Comparison of ENCODE assay signal across 9 cellular contexts in the genomic region with DNA sequence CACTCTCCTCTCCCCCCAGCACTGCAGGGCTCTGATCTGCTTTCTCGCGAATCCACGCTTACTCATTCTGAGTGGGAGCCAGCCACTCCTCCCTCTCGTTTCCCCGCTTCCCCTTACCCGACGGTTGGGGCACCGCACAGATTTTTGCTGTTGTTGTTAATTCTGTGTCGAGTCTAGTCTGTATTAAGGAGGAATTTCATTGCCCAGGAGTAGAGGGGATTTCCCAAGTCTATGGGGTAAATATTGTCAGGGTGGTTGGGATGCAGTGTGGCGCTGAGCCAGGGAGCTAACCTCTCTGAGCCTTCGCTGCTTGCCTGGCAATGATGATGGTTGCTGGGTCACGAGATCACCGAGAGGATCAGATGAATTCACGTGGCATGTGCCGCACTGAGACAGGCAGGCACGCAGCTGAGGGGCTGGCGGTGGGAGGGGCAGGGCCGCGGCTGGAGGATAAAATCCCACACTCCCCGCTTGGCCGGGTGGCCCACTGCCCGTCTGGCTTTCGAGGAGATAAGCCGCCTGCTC. TPM values are rescaled to one million over a fixed set of nuclear protein-coding genes. Genes with fewer than 3 reads are reported as not detected.
DNase-seq lines count a peak whose midpoint lies in the region; ATAC-seq, FAIRE-seq and TF ChIP-seq lines count a peak whose summit lies in the region.
"Had no signal": no experiment of that assay in that cellular context is flagged by ENCODE, and none has a peak within 500 bp of the region (broad histone marks: within the 10 kb centered on the region; RNA-seq: fewer than 3 reads in every experiment).

No MANE protein-coding gene starts in this region.

- H3K36me3 ChIP-seq in bronchial epithelial cell (ENCODE audit: control insufficient read depth, insufficient read depth, low read length) (peaks cover 1% of the 10 kb centered on the region), transverse colon (no peaks in the 10 kb centered on the region)

- H3K9me3 Mint-ChIP-seq in activated naive CD4-positive, alpha-beta T cell treated with anti-CD3 and anti-CD28 coated beads for 36 hours, result no peaks in the 10 kb centered on the region
- H3K9me3 Mint-ChIP-seq in activated naive CD4-positive, alpha-beta T cell treated with anti-CD3 and anti-CD28 coated beads, Interleukin-2, amount 10 ng/mL, durations not matched to agents 7 days and 5 days, result no peaks in the 10 kb centered on the region
- H3K9me3 Mint-ChIP-seq in memory B cell, result no peaks in the 10 kb centered on the region

- H3K27me3 ChIP-seq in bronchial epithelial cell (ENCODE audit: control insufficient read depth, insufficient read depth, low read length) (no peaks in the 10 kb centered on the region), transverse colon (no peaks in the 10 kb centered on the region)

- H3K9me3 ChIP-seq in transverse colon, result no peaks in the 10 kb centered on the region

- peaks cover 45 to 78% (median 61%) of the 10 kb centered on the region in 4 donors for H3K4me1 ChIP-seq in transverse colon

- peak; percentile 39 for DNase-seq in activated naive CD4-positive, alpha-beta T cell treated with anti-CD3 and anti-CD28 coated beads for 36 hours
- no peak for DNase-seq in activated naive CD4-positive, alpha-beta T cell treated with anti-CD3 and anti-CD28 coated beads, Interleukin-2, amount 10 ng/mL, durations not matched to agents 7 days and 5 days
- DNase-seq in bronchial epithelial cell (ENCODE audit: low read depth), result peak; percentile 44
- no peak for DNase-seq in memory B cell (ENCODE audit: low spot score in 2 of 2)
- DNase-seq in transverse colon, result peak; percentile 36
- DNase-seq in GF-D8 (lab: John Stamatoyannopoulos, UW), result no peak
- no peak for DNase-seq in NCI-H774 (lab: John Stamatoyannopoulos, UW)
- DNase-seq in cerebellar nuclear complex (lab: John Stamatoyannopoulos, UW), result no peak

- 37 to 72% methylated on average over 9 to 24 of the region's 24 CpGs for whole genome bisulfite sequencing in transverse colon (ENCODE audit: low coverage in 1 of 2), 2 donors

- no peak for TF ChIP-seq POLR2A in transverse colon (IDR thresholded peaks at IDR 0.05)

- peaks cover 82% of the 10 kb centered on the region for H3K4me1 Mint-ChIP-seq in activated naive CD4-positive, alpha-beta T cell treated with anti-CD3 and anti-CD28 coated beads for 36 hours (ENCODE audit: low read depth)
- H3K4me1 Mint-ChIP-seq in activated naive CD4-positive, alpha-beta T cell treated with anti-CD3 and anti-CD28 coated beads, Interleukin-2, amount 10 ng/mL, durations not matched to agents 7 days and 5 days, result peaks cover 53% of the 10 kb centered on the region
- H3K4me1 Mint-ChIP-seq in memory B cell, result peaks cover 45% of the 10 kb centered on the region

- no peak overlapping the region for H3K4me3 Mint-ChIP-seq in activated naive CD4-positive, alpha-beta T cell treated with anti-CD3 and anti-CD28 coated beads for 36 hours
- H3K4me3 Mint-ChIP-seq in activated naive CD4-positive, alpha-beta T cell treated with anti-CD3 and anti-CD28 coated beads, Interleukin-2, amount 10 ng/mL, durations not matched to agents 7 days and 5 days, result no peak overlapping the region
- no peak overlapping the region for H3K4me3 Mint-ChIP-seq in memory B cell

- H3K36me3 Mint-ChIP-seq in activated naive CD4-positive, alpha-beta T cell treated with anti-CD3 and anti-CD28 coated beads for 36 hours (ENCODE audit: low read depth), result peaks cover 2% of the 10 kb centered on the region
- peaks cover 3% of the 10 kb centered on the region for H3K36me3 Mint-ChIP-seq in activated naive CD4-positive, alpha-beta T cell treated with anti-CD3 and anti-CD28 coated beads, Interleukin-2, amount 10 ng/mL, durations not matched to agents 7 days and 5 days
- no peaks in the 10 kb centered on the region for H3K36me3 Mint-ChIP-seq in memory B cell

- no peak for FAIRE-seq in bronchial epithelial cell (lab: Jason Lieb, UNC)
- FAIRE-seq: G401.6 had no signal

- CTCF ChIA-PET in activated naive CD4-positive, alpha-beta T cell treated with anti-CD3 and anti-CD28 coated beads for 36 hours (lab: Charles Lee), result no interaction called here
- CTCF ChIA-PET in activated naive CD4-positive, alpha-beta T cell treated with anti-CD3 and anti-CD28 coated beads, Interleukin-2, amount 10 ng/mL, durations not matched to agents 7 days and 5 days (lab: Charles Lee), result no interaction called here

- no peak for ATAC-seq in memory B cell (ENCODE audit: low read depth)

- H3K27ac Mint-ChIP-seq in activated naive CD4-positive, alpha-beta T cell treated with anti-CD3 and anti-CD28 coated beads for 36 hours, result no peak overlapping the region
- no peak overlapping the region for H3K27ac Mint-ChIP-seq in activated naive CD4-positive, alpha-beta T cell treated with anti-CD3 and anti-CD28 coated beads, Interleukin-2, amount 10 ng/mL, durations not matched to agents 7 days and 5 days
- H3K27ac Mint-ChIP-seq in memory B cell, result peak overlapping the region; percentile 56

- intact Hi-C loops in activated naive CD4-positive, alpha-beta T cell treated with anti-CD3 and anti-CD28 coated beads for 36 hours (cut with micrococcal nuclease), result no loop called here
- intact Hi-C loops in transverse colon (cut with DNase I; ENCODE audit: low total_unique reads), result no loop called here

- TF ChIP-seq CTCF in bronchial epithelial cell (IDR thresholded peaks at IDR 0.05; ENCODE audit: insufficient read depth, low read length, severe bottlenecking) (no peak), transverse colon (IDR thresholded peaks at IDR 0.05) (no peak)

- H3K4me3 ChIP-seq in bronchial epithelial cell (ENCODE audit: low read depth, low read length) (no peak overlapping the region), transverse colon (no peak overlapping the region)

- no peak for TF ChIP-seq EP300 in transverse colon (IDR thresholded peaks at IDR 0.05; ENCODE audit: low read depth)

- H3K27me3 Mint-ChIP-seq in activated naive CD4-positive, alpha-beta T cell treated with anti-CD3 and anti-CD28 coated beads for 36 hours (ENCODE audit: low read depth), result no peaks in the 10 kb centered on the region
- H3K27me3 Mint-ChIP-seq in activated naive CD4-positive, alpha-beta T cell treated with anti-CD3 and anti-CD28 coated beads, Interleukin-2, amount 10 ng/mL, durations not matched to agents 7 days and 5 days, result peaks cover 3% of the 10 kb centered on the region
- no peaks in the 10 kb centered on the region for H3K27me3 Mint-ChIP-seq in memory B cell

- in situ Hi-C loops in transverse colon (cut with MboI; ENCODE audit: low pct_ligation_motif_present in 1 of 4, low pct_unique_long_range_greater_than_20kb in 1 of 4, low sequenced_read_pairs in 3 of 4), result no loop called here

- H3K27ac ChIP-seq in transverse colon, result peak overlapping the region; percentile 68 to 77 (median 74)

RNA-seq across cellular contexts. Expression of a gene that starts 18.5 kb away (rescaled TPM):
- total RNA-seq in activated naive CD4-positive, alpha-beta T cell treated with anti-CD3 and anti-CD28 coated beads for 36 hours, result 100 to 1,000 TPM; 102 TPM
- total RNA-seq in bronchial epithelial cell (20.1 and 20.3 TPM in 2 replicates), transverse colon (100 to 1,000 TPM in 2 of 4 donors, 10 to 100 TPM in 2; 72.1 to 460 (median 119) TPM)

Comparison
In these comparisons a context has a peak if more than half of its experiments do, and no peak if none do; other contexts are left out.
1. DNase-seq: peak in activated naive CD4-positive, alpha-beta T cell treated with anti-CD3 and anti-CD28 coated beads for 36 hours (single experiment), bronchial epithelial cell (single experiment) and transverse colon (single experiment); none in activated naive CD4-positive, alpha-beta T cell treated with anti-CD3 and anti-CD28 coated beads, Interleukin-2, amount 10 ng/mL, durations not matched to agents 7 days and 5 days (single experiment), memory B cell (0 of 2), GF-D8 (single experiment), NCI-H774 (single experiment) and cerebellar nuclear complex (0 of 2).